In the genomic region with DNA sequence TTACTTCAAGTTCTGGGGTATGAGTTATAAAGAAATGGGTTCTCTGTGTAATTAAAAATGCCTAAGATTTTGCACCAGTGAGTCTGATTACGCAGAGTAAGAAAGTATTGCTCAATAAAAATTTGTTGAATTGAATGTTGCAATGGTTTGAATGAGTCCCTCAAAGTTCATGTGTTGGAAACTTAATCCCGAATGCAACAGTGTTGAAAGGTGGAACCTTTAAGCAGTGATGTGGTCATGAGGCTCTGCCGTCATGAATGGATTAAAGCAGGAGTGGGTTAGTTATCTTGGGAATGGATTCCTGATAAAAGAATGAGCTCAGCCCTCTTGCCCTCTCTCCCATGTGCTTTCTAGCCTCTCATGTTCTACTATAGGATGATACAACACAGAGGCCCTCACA, we compare ENCODE assay signal across 23 cellular contexts. TPM values are rescaled to one million over a fixed set of nuclear protein-coding genes. Genes with fewer than 3 reads are reported as not detected.
DNase-seq lines count a peak whose midpoint lies in the region; ATAC-seq, FAIRE-seq and TF ChIP-seq lines count a peak whose summit lies in the region.
"Had no signal": no experiment of that assay in that cellular context is flagged by ENCODE, and none has a peak within 500 bp of the region (broad histone marks: within the 10 kb centered on the region; RNA-seq: fewer than 3 reads in every experiment).

No MANE protein-coding gene starts in this region.

- no peak overlapping the region for H3K27ac ChIP-seq in lower lobe of right lung
- H3K27ac ChIP-seq: heart left ventricle, neural progenitor cell, WERI-Rb-1 had no signal

- no peaks in the 10 kb centered on the region for H3K27me3 ChIP-seq in lower lobe of right lung (ENCODE audit: low read depth)
- H3K27me3 ChIP-seq: heart left ventricle, neural progenitor cell had no signal

- no peaks in the 10 kb centered on the region for H3K36me3 ChIP-seq in lower lobe of right lung
- H3K36me3 ChIP-seq: heart left ventricle, neural progenitor cell, WERI-Rb-1 had no signal

- H3K4me3 ChIP-seq in lower lobe of right lung = no peak overlapping the region
- H3K4me3 ChIP-seq: heart left ventricle, neural progenitor cell had no signal

- ATAC-seq in esophagus mucosa (peak; percentile 78), lower lobe of right lung (peak; percentile 19 to 37), GM21786 (IDR thresholded peaks at IDR 0.05; ENCODE audit: unreplicated experiment) (no peak)
- ATAC-seq: HCT116 had no signal

- FAIRE-seq in RCC 7860 (lab: Jason Lieb, UNC) = no peak
- FAIRE-seq: GM12891 had no signal

- DNase-seq in AML-193 (lab: John Stamatoyannopoulos, UW) = peak; percentile 28 to 49
- peak; percentile 52 for DNase-seq in NCI-H226
- DNase-seq in lower lobe of right lung = no peak
- no peak for DNase-seq in SK-N-DZ (ENCODE audit: low spot score)
- DNase-seq in D341Med (ENCODE audit: low spot score) = no peak
- no peak for DNase-seq in RCC 7860 (ENCODE audit: low spot score)
- DNase-seq: activated CD4-positive, alpha-beta memory T cell treated with anti-CD3 and anti-CD28 coated beads, Interleukin-2, amount 10 ng/mL, durations not matched to agents 7 days and 5 days; activated naive CD8-positive, alpha-beta T cell treated with anti-CD3 and anti-CD28 coated beads, Interleukin-2, amount 10 ng/mL, durations not matched to agents 7 days and 5 days; activated T-cell treated with anti-CD3 and anti-CD28 coated beads, Interleukin-2, amount 50 U/mL, for 48 hours; Calu3; endodermal cell; GDM1; heart left ventricle; islet precursor cell; midbrain; NCI-H774; right cardiac atrium; WERI-Rb-1 had no signal

- H3K9me3 ChIP-seq in lower lobe of right lung = no peaks in the 10 kb centered on the region
- H3K9me3 ChIP-seq: heart left ventricle had no signal

- no peak for TF ChIP-seq CTCF in lower lobe of right lung (IDR thresholded peaks at IDR 0.05)

- intact Hi-C loops in lower lobe of right lung (cut with DNase I) = no loop called here

- H3K4me1 ChIP-seq in lower lobe of right lung = peaks cover 8% of the 10 kb centered on the region

RNA-seq across cellular contexts. Expression of a gene that starts 52.7 kb away (rescaled TPM):
- total RNA-seq in esophagus mucosa = 30.5 TPM
- total RNA-seq in lower lobe of right lung = 33.8 TPM
- 68.9 and 69.5 TPM in 2 replicates for polyA plus RNA-seq in SK-N-DZ (2014; cell fraction: cytosol; rRNA removed)
- 61.2 and 74.5 TPM in 2 replicates for polyA plus RNA-seq in SK-N-DZ (2014; cell fraction: nucleus; rRNA removed)

Comparison
In these comparisons a context has a peak if more than half of its experiments do, and no peak if none do; other contexts are left out.
1. DNase-seq: peak in AML-193 (2 of 2) and NCI-H226 (single experiment); none in lower lobe of right lung (single experiment), SK-N-DZ (single experiment), D341Med (single experiment) and RCC 7860 (single experiment).